Comparison of ENCODE assay signal across 8 cellular contexts in genomic region chr17:46851029-46851741, GRCh38. TPM values are rescaled to one million over a fixed set of nuclear protein-coding genes. Genes with fewer than 3 reads are reported as not detected.
A peak's percentile ranks its signal among the peaks of the same experiment; 100 is the strongest.
DNase-seq lines count a peak whose midpoint lies in the region; ATAC-seq, FAIRE-seq and TF ChIP-seq lines count a peak whose summit lies in the region.

WNT9B (plus strand) TSS chr17:46851583; CDS start chr17:46851639, 56 bp downstream.

- in situ Hi-C loops in T47D (cut with HindIII; ENCODE audit: low pct_unique_long_range_greater_than_20kb, low sequenced_read_pairs), result no loop called here

- H3K27me3 ChIP-seq in prostate gland (replicated peaks; ENCODE audit: insufficient read depth), result no peaks in the 10 kb centered on the region

- no peak within 1 kb of the TSS for H3K4me3 Mint-ChIP-seq in MCF 10A (ENCODE audit: unreplicated experiment)

- ATAC-seq in GM21529 (IDR thresholded peaks at IDR 0.05; ENCODE audit: unreplicated experiment) (no peak), HG03442 (IDR thresholded peaks at IDR 0.05; ENCODE audit: unreplicated experiment) (no peak), HG02759 (IDR thresholded peaks at IDR 0.05; ENCODE audit: unreplicated experiment) (no peak)

- no peaks in the 10 kb centered on the region for H3K9me3 ChIP-seq in prostate gland

- no peaks in the 10 kb centered on the region for H3K9me3 Mint-ChIP-seq in MCF 10A (ENCODE audit: unreplicated experiment)

- no peak within 1 kb of the TSS for H3K27ac ChIP-seq in prostate gland

- POLR2A ChIA-PET in MCF 10A (lab: Yijun Ruan, JAX), result no interaction called here

- no TSS peak for BruUV-seq in MCF 10A (replicated peaks; lab: Mats Ljungman, UMichigan)

- H3K36me3 ChIP-seq in prostate gland, result no peaks in the 10 kb centered on the region

- intact Hi-C loops in MCF 10A (cut with micrococcal nuclease) (no loop called here), prostate gland (cut with DNase I) (no loop called here)

- no peak for TF ChIP-seq CTCF in MCF 10A (IDR thresholded peaks at IDR 0.05; ENCODE audit: unreplicated experiment)
- TF ChIP-seq CTCF in prostate gland (IDR thresholded peaks at IDR 0.05), result no peak

- peak within 1 kb of the TSS; percentile 19 to 38 for H3K4me3 ChIP-seq in prostate gland

- CTCF ChIA-PET in MCF 10A (lab: Yijun Ruan, JAX), result no interaction called here

- no peaks in the 10 kb centered on the region for H3K36me3 Mint-ChIP-seq in MCF 10A (ENCODE audit: insufficient read depth, unreplicated experiment)

- peaks cover 67% of the 10 kb centered on the region for H3K27me3 Mint-ChIP-seq in MCF 10A (ENCODE audit: insufficient read depth, unreplicated experiment)

- no peak within 1 kb of the TSS for H3K27ac Mint-ChIP-seq in MCF 10A (ENCODE audit: low read depth, unreplicated experiment)

- no peak for TF ChIP-seq POLR2A in prostate gland (IDR thresholded peaks at IDR 0.05)

- DNase-seq in T47D (ENCODE audit: low read depth in 1 of 2, low spot score in 1 of 2) (peak; percentile 69 to 81), MCF 10A (ENCODE audit: unreplicated experiment) (no peak), SW480 (ENCODE audit: low spot score) (peak; percentile 51), frontal cortex (ENCODE audit: low spot score in 2 of 2) (peak; percentile 48 to 66), prostate gland (ENCODE audit: low spot score) (peak; percentile 30)

- no peak for FAIRE-seq in frontal cortex (lab: Jason Lieb, UNC)

- WGBS in prostate gland, result 2% methylated on average over 54 of the region's 75 CpGs

- peaks cover 5% of the 10 kb centered on the region for H3K4me1 ChIP-seq in prostate gland (replicated peaks)

- H3K4me1 Mint-ChIP-seq in MCF 10A (ENCODE audit: insufficient read depth, unreplicated experiment), result no peaks in the 10 kb centered on the region

RNA-seq across cellular contexts. Expression of gene WNT9B, which starts in this region (rescaled TPM):
- not detected in 2 replicates for total RNA-seq in MCF 10A (2022)
- not detected for total RNA-seq in frontal cortex
- 1 to 10 TPM in 1 of 2 donors, under 1 TPM in 1; 0.85 to 1.5 TPM for total RNA-seq in prostate gland

Comparison
In these comparisons a context has a peak if more than half of its experiments do, and no peak if none do; other contexts are left out.
1. Peak in DNase-seq in frontal cortex; RNA of the gene not detected or under 1 TPM.